ENCODE assay signal across 9 cellular contexts in the genomic region with DNA sequence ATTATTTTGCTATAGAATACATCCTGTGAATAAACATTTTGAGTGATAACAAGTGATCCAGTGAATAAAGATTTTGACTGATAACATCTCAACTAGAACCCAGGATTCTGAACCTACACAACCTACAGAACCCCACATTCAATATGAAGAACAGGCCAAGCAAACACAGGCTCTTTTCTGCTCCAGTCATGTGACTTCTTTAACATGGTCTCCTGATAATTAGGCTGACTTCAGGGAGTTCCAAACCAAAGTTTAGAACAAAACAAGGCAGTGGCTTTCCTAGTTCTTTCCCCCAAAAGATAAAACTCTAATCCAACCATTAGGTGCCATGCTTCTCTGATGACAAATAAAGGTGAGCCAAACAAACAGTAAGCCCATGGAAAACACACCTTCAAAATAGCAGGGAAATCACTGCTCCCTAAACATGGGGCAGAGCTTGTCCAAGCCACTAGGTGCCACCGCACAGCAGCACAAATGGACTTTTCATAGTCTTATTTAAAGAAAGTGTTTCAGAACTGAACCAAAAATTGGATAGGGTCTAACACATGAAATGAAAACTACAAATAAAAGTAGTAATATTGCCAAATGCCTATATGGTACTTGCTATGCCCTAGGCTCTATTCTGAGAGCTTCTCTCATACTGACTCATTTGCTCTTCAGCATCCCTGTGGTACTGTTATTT.
DNase-seq lines count a peak whose midpoint lies in the region; ATAC-seq, FAIRE-seq and TF ChIP-seq lines count a peak whose summit lies in the region.
"Had no signal": no experiment of that assay in that cellular context is flagged by ENCODE, and none has a peak within 500 bp of the region (broad histone marks: within the 10 kb centered on the region; RNA-seq: fewer than 3 reads in every experiment).

No MANE protein-coding gene starts in this region.

- no peaks in the 10 kb centered on the region for H3K9me3 ChIP-seq in upper lobe of left lung

- TF ChIP-seq CTCF in nephron progenitor cell (IDR thresholded peaks at IDR 0.05) (peak; percentile 27), upper lobe of left lung (IDR thresholded peaks at IDR 0.05) (peak in 3 of 6 experiments; percentile 23 to 26 (median 23)), GM13977 (IDR thresholded peaks at IDR 0.05; ENCODE audit: extremely low read depth, insufficient read depth, missing control alignments) (no peak)

- no peak overlapping the region for H3K4me3 Mint-ChIP-seq in nephron progenitor cell
- H3K4me3 Mint-ChIP-seq: stimulated activated effector memory CD8-positive, alpha-beta T cell treated with anti-CD3 and anti-CD28 coated beads, Interleukin-12 subunit alpha, Interleukin-12 subunit beta, amount 100 ng/mL, for 72 hours had no signal

- ATAC-seq in upper lobe of left lung (ENCODE audit: low FRiP score in 2 of 2) = no peak
- no peak for ATAC-seq in GM19452 (IDR thresholded peaks at IDR 0.05; ENCODE audit: unreplicated experiment)
- ATAC-seq: stimulated activated effector memory CD8-positive, alpha-beta T cell treated with anti-CD3 and anti-CD28 coated beads, Interleukin-12 subunit alpha, Interleukin-12 subunit beta, amount 100 ng/mL, for 72 hours had no signal

- DNase-seq in NCI-H146 (lab: John Stamatoyannopoulos, UW) (peak; percentile 70), cerebellar cortex (ENCODE audit: low spot score) (peak; percentile 42), nephron progenitor cell (no peak), upper lobe of left lung (no peak), GM13977 (ENCODE audit: low spot score) (no peak), hippocampal formation (lab: John Stamatoyannopoulos, UW) (no peak)

- in situ Hi-C loops in GM13977 (cut with MboI; ENCODE audit: low pct_unique_long_range_greater_than_20kb, low sequenced_read_pairs, unreplicated experiment) = loop anchor here (25.0 kb wide), 1 partner anchor 147 kb away; no protein-coding TSS in a partner anchor

- no peak for TF ChIP-seq POLR2A in upper lobe of left lung (IDR thresholded peaks at IDR 0.05)

- 62 to 77% methylated on average over 1 of the region's 1 CpG for WGBS in upper lobe of left lung, 2 donors

- H3K4me1 Mint-ChIP-seq in nephron progenitor cell = peaks cover 10% of the 10 kb centered on the region
- H3K4me1 Mint-ChIP-seq: stimulated activated effector memory CD8-positive, alpha-beta T cell treated with anti-CD3 and anti-CD28 coated beads, Interleukin-12 subunit alpha, Interleukin-12 subunit beta, amount 100 ng/mL, for 72 hours had no signal

- H3K27me3 Mint-ChIP-seq in nephron progenitor cell (ENCODE audit: low read depth, poor library complexity) = peaks cover 3% of the 10 kb centered on the region

- peak; percentile 91 for FAIRE-seq in G401.6 (lab: Jason Lieb, UNC)

- H3K9me3 Mint-ChIP-seq in nephron progenitor cell = no peaks in the 10 kb centered on the region
- H3K9me3 Mint-ChIP-seq: stimulated activated effector memory CD8-positive, alpha-beta T cell treated with anti-CD3 and anti-CD28 coated beads, Interleukin-12 subunit alpha, Interleukin-12 subunit beta, amount 100 ng/mL, for 72 hours had no signal

- H3K27me3 ChIP-seq in upper lobe of left lung = no peaks in the 10 kb centered on the region

- H3K36me3 Mint-ChIP-seq in nephron progenitor cell (ENCODE audit: low read depth) = no peaks in the 10 kb centered on the region
- H3K36me3 Mint-ChIP-seq: stimulated activated effector memory CD8-positive, alpha-beta T cell treated with anti-CD3 and anti-CD28 coated beads, Interleukin-12 subunit alpha, Interleukin-12 subunit beta, amount 100 ng/mL, for 72 hours had no signal

- no peak overlapping the region for H3K27ac ChIP-seq in upper lobe of left lung

- H3K27ac Mint-ChIP-seq in nephron progenitor cell = no peak overlapping the region
- H3K27ac Mint-ChIP-seq: stimulated activated effector memory CD8-positive, alpha-beta T cell treated with anti-CD3 and anti-CD28 coated beads, Interleukin-12 subunit alpha, Interleukin-12 subunit beta, amount 100 ng/mL, for 72 hours had no signal

- H3K36me3 ChIP-seq in upper lobe of left lung = no peaks in the 10 kb centered on the region

- H3K4me1 ChIP-seq in upper lobe of left lung = no peaks in the 10 kb centered on the region

- TF ChIP-seq EP300 in upper lobe of left lung (IDR thresholded peaks at IDR 0.05) = no peak

- no peak overlapping the region for H3K4me3 ChIP-seq in upper lobe of left lung

Comparison
In these comparisons a context has a peak if more than half of its experiments do, and no peak if none do; other contexts are left out.
1. DNase-seq: peak in NCI-H146 (single experiment) and cerebellar cortex (single experiment); none in nephron progenitor cell (single experiment), upper lobe of left lung (0 of 2), GM13977 (single experiment) and hippocampal formation (0 of 2).